ENCODE assay signal across 12 cellular contexts in the genomic region with DNA sequence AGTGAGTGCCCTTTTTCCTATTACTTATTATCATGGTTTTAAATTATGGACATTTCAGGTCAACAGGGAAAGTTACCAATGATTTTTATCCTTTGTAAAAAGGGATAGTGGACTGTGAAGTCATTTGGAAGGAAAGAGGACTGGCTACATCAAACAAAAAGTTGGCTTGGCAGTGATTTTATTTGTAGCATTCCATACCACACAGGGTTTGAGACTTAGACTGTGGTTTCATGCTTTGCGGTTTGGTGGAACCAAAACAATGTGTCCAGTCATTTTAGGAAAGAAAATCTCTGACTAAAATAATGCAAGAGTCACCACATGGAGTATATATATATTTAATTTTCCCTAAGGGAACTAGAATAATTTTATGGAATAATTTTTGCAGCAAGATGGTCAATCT.
DNase-seq lines count a peak whose midpoint lies in the region; ATAC-seq and TF ChIP-seq lines count a peak whose summit lies in the region.
"Had no signal": no experiment of that assay in that cellular context is flagged by ENCODE, and none has a peak within 500 bp of the region (broad histone marks: within the 10 kb centered on the region; RNA-seq: fewer than 3 reads in every experiment).

No MANE protein-coding gene starts in this region.

- DNase-seq in GOT3 (lab: John Stamatoyannopoulos, UW), result peak; percentile 60
- DNase-seq in SW480 (ENCODE audit: low spot score), result peak; percentile 49
- DNase-seq in fibroblast of mammary gland (ENCODE audit: low read depth), result peak; percentile 95
- peak; percentile 92 for DNase-seq in stromal cell of bone marrow (ENCODE audit: low read depth)
- DNase-seq in activated T-cell treated with anti-CD3 and anti-CD28 coated beads for 4 hours, result no peak
- no peak for DNase-seq in activated naive CD4-positive, alpha-beta T cell treated with anti-CD3 and anti-CD28 coated beads, Interleukin-2, amount 10 ng/mL, durations not matched to agents 7 days and 5 days
- DNase-seq: activated CD4-positive, alpha-beta memory T cell treated with anti-CD3 and anti-CD28 coated beads, Interleukin-2, amount 10 ng/mL, durations not matched to agents 7 days and 5 days; H7; NCI-H1694 treated with DMSO at 0.1 percent for 48 hours; posterior cingulate gyrus had no signal

- no peak overlapping the region for H3K27ac Mint-ChIP-seq in activated naive CD4-positive, alpha-beta T cell treated with anti-CD3 and anti-CD28 coated beads, Interleukin-2, amount 10 ng/mL, durations not matched to agents 7 days and 5 days
- H3K27ac Mint-ChIP-seq: activated CD4-positive, alpha-beta memory T cell treated with anti-CD3 and anti-CD28 coated beads, Interleukin-2, amount 10 ng/mL, durations not matched to agents 7 days and 5 days; activated naive CD4-positive, alpha-beta T cell treated with anti-CD3 and anti-CD28 coated beads, Interleukin-2, amount 50 U/mL, for 24 hours had no signal

- no peaks in the 10 kb centered on the region for H3K9me3 Mint-ChIP-seq in activated naive CD4-positive, alpha-beta T cell treated with anti-CD3 and anti-CD28 coated beads, Interleukin-2, amount 10 ng/mL, durations not matched to agents 7 days and 5 days
- H3K9me3 Mint-ChIP-seq: activated CD4-positive, alpha-beta memory T cell treated with anti-CD3 and anti-CD28 coated beads, Interleukin-2, amount 10 ng/mL, durations not matched to agents 7 days and 5 days; activated naive CD4-positive, alpha-beta T cell treated with anti-CD3 and anti-CD28 coated beads, Interleukin-2, amount 50 U/mL, for 24 hours had no signal

- H3K36me3 Mint-ChIP-seq in activated naive CD4-positive, alpha-beta T cell treated with anti-CD3 and anti-CD28 coated beads, Interleukin-2, amount 10 ng/mL, durations not matched to agents 7 days and 5 days, result no peaks in the 10 kb centered on the region
- H3K36me3 Mint-ChIP-seq: activated naive CD4-positive, alpha-beta T cell treated with anti-CD3 and anti-CD28 coated beads, Interleukin-2, amount 50 U/mL, for 24 hours had no signal

- CTCF ChIA-PET in activated naive CD4-positive, alpha-beta T cell treated with anti-CD3 and anti-CD28 coated beads, Interleukin-2, amount 10 ng/mL, durations not matched to agents 7 days and 5 days (lab: Charles Lee), result no interaction called here

- no peak for ATAC-seq in GM18870 (IDR thresholded peaks at IDR 0.05; ENCODE audit: unreplicated experiment)

- no peak for TF ChIP-seq CTCF in fibroblast of mammary gland (conservative IDR thresholded peaks at IDR 0.05; ENCODE audit: control insufficient read depth, insufficient read depth, low read depth, low read length)

- H3K4me3 Mint-ChIP-seq in activated naive CD4-positive, alpha-beta T cell treated with anti-CD3 and anti-CD28 coated beads, Interleukin-2, amount 10 ng/mL, durations not matched to agents 7 days and 5 days, result no peak overlapping the region
- H3K4me3 Mint-ChIP-seq: activated CD4-positive, alpha-beta memory T cell treated with anti-CD3 and anti-CD28 coated beads, Interleukin-2, amount 10 ng/mL, durations not matched to agents 7 days and 5 days; activated naive CD4-positive, alpha-beta T cell treated with anti-CD3 and anti-CD28 coated beads, Interleukin-2, amount 50 U/mL, for 24 hours had no signal

- H3K4me1 Mint-ChIP-seq in activated naive CD4-positive, alpha-beta T cell treated with anti-CD3 and anti-CD28 coated beads, Interleukin-2, amount 10 ng/mL, durations not matched to agents 7 days and 5 days, result no peaks in the 10 kb centered on the region
- H3K4me1 Mint-ChIP-seq: activated CD4-positive, alpha-beta memory T cell treated with anti-CD3 and anti-CD28 coated beads, Interleukin-2, amount 10 ng/mL, durations not matched to agents 7 days and 5 days; activated naive CD4-positive, alpha-beta T cell treated with anti-CD3 and anti-CD28 coated beads, Interleukin-2, amount 50 U/mL, for 24 hours had no signal

- no peak overlapping the region for H3K4me3 ChIP-seq in fibroblast of mammary gland (ENCODE audit: control insufficient read depth, low read depth, low read length)

- no peaks in the 10 kb centered on the region for H3K27me3 Mint-ChIP-seq in activated naive CD4-positive, alpha-beta T cell treated with anti-CD3 and anti-CD28 coated beads, Interleukin-2, amount 10 ng/mL, durations not matched to agents 7 days and 5 days

Comparison
In these comparisons a context has a peak if more than half of its experiments do, and no peak if none do; other contexts are left out.
1. DNase-seq: peak in GOT3 (single experiment), SW480 (single experiment), fibroblast of mammary gland (single experiment) and stromal cell of bone marrow (single experiment); none in activated T-cell treated with anti-CD3 and anti-CD28 coated beads for 4 hours (single experiment) and activated naive CD4-positive, alpha-beta T cell treated with anti-CD3 and anti-CD28 coated beads, Interleukin-2, amount 10 ng/mL, durations not matched to agents 7 days and 5 days (single experiment).